In the genomic region with DNA sequence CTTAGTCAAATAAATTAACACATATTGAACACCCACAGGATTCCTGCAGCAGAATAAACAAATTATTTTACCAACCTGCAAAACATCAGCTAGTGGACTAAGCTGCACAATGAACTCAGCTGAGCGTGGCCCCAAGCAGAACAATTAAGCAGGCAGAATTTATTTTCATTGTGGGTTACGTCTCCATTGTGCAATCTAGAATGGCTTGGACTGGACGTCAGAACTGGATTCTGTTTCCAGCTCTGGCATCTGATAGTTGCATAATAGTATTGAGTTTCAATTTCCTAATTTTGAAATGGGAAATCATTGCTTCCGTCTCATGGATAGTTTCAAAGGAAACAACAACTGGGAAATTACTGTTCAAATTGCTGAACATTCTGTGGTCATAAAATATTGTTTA, we compare ENCODE assay signal across 14 cellular contexts. TPM values are rescaled to one million over a fixed set of nuclear protein-coding genes. Genes with fewer than 3 reads are reported as not detected.
DNase-seq lines count a peak whose midpoint lies in the region; ATAC-seq and TF ChIP-seq lines count a peak whose summit lies in the region.
"Had no signal": no experiment of that assay in that cellular context is flagged by ENCODE, and none has a peak within 500 bp of the region (broad histone marks: within the 10 kb centered on the region; RNA-seq: fewer than 3 reads in every experiment).

No MANE protein-coding gene starts in this region.

- H3K36me3 ChIP-seq in uterus = no peaks in the 10 kb centered on the region

- H3K27ac ChIP-seq in uterus (peak overlapping the region in 1 of 2 donors; percentile 22), RWPE1 (no peak overlapping the region)

- POLR2A ChIA-PET in RWPE1 (lab: Yijun Ruan, JAX; ENCODE audit: low non-redundant PET) = no interaction called here

- peaks cover 0 to 3% of the 10 kb centered on the region in 2 donors for H3K9me3 ChIP-seq in uterus

- intact Hi-C loops in uterus (cut with DNase I; ENCODE audit: low total_unique reads) = no loop called here

- H3K4me3 ChIP-seq in cardiac fibroblast (replicated peaks in 1 of 2; ENCODE audit: low read depth in 2 of 2, low read length in 2 of 2) (no peak overlapping the region), uterus (no peak overlapping the region)

- TF ChIP-seq CTCF in cardiac fibroblast (IDR thresholded peaks at IDR 0.05; ENCODE audit: low read depth, low read length) = no peak
- no peak for TF ChIP-seq CTCF in uterus (IDR thresholded peaks at IDR 0.05)
- no peak for TF ChIP-seq CTCF in RWPE1 (conservative IDR thresholded peaks at IDR 0.05; ENCODE audit: low read depth)

- in situ Hi-C loops in ACHN (cut with HindIII; ENCODE audit: low pct_ligation_motif_present, low pct_unique_long_range_greater_than_20kb, low sequenced_read_pairs) = no loop called here

- H3K4me1 ChIP-seq in uterus = no peaks in the 10 kb centered on the region

- no peaks in the 10 kb centered on the region for H3K27me3 ChIP-seq in uterus

- peak; percentile 64 for ATAC-seq in left lobe of liver
- ATAC-seq: activated CD8-positive, alpha-beta T cell treated with anti-CD3 and anti-CD28 coated beads, Interleukin-2, amount 10 ng/mL, durations not matched to agents 7 days and 5 days had no signal

- no peak for TF ChIP-seq POLR2A in uterus (IDR thresholded peaks at IDR 0.05)

- CTCF ChIA-PET in RWPE1 (lab: Yijun Ruan, JAX) = no interaction called here

- DNase-seq in MV-4-11 (lab: John Stamatoyannopoulos, UW) = peak; percentile 50
- peak; percentile 57 to 82 for DNase-seq in cardiac fibroblast (ENCODE audit: low read depth in 2 of 2)
- DNase-seq in left lobe of liver (ENCODE audit: low spot score) = no peak
- peak; percentile 50 to 57 for DNase-seq in uterus
- no peak for DNase-seq in RWPE1 (ENCODE audit: low spot score)
- DNase-seq in ACHN = no peak
- DNase-seq in NCI-H345 treated with DMSO at 0.1 percent for 48 hours (lab: John Stamatoyannopoulos, UW; ENCODE audit: unreplicated experiment) = no peak
- DNase-seq: activated CD8-positive, alpha-beta T cell treated with anti-CD3 and anti-CD28 coated beads, Interleukin-2, amount 10 ng/mL, durations not matched to agents 7 days and 5 days; activated effector memory CD4-positive, alpha-beta T cell treated with Interleukin-2 at 50 U/mL for 16 hours; erythroblast; HFFc6; naive B cell; NCI-H1105; SIG-M5 had no signal

RNA-seq across cellular contexts. Expression of gene RERG, which starts 35.5 kb away (rescaled TPM):
- total RNA-seq in left lobe of liver (1.5 TPM), uterus (100 to 1,000 TPM in 3 of 4 donors, 10 to 100 TPM in 1; 61.6 to 236 (median 150) TPM)
- total RNA-seq: activated CD8-positive, alpha-beta T cell treated with anti-CD3 and anti-CD28 coated beads, Interleukin-2, amount 10 ng/mL, durations not matched to agents 7 days and 5 days; HFFc6 had no signal

Comparison
In these comparisons a context has a peak if more than half of its experiments do, and no peak if none do; other contexts are left out.
1. DNase-seq: peak in MV-4-11 (single experiment), cardiac fibroblast (2 of 2) and uterus (2 of 2); none in left lobe of liver (single experiment), RWPE1 (single experiment), ACHN (single experiment) and NCI-H345 treated with DMSO at 0.1 percent for 48 hours (single experiment).
2. RNA of gene RERG, which starts 35.5 kb away (total RNA-seq): 61.6 to 236 TPM in uterus; 1.5 TPM in left lobe of liver (single experiment); every median in the first group is over 10 times any median in the second.